ENCODE assay signal across 8 cellular contexts in the genomic region with DNA sequence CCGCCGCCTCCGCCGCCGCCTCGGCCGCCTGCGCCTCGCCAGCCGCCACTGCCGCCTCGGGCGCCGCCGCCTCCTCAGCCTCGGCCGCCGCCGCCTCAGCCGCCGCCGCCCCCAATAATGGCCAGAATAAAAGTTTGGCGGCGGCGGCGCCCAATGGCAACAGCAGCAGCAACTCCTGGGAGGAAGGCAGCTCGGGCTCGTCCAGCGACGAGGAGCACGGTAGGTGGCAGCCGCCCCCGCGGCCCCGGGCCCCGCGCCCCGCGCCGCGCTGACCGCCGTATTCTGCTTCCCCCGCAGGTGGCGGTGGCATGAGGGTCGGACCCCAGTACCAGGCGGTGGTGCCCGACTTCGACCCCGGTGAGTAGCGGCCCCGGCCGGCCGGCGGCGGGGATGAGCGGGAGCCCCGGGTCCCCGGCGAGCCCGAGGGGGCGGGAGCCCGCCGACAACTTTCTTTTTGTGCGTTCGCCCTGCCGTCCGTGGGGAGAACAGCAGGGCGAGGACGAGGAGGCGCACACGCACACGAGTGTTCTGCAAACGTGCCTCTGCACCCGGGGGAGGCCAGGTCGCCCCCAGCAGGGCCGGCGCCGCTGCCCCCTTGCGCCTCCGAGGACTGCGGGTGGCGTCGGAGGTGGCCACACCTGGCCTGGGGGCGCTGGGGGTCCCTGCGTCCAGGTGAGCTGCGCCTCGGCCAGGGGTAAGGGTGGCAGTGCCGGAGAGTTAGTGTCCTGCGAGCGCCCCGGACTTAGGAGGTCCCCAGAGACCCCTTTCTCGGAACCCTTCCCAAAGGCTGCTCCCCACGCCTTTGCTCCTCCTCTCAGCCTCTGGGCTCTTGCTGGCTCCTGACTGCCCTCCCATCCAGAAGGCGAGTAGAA. TPM values are rescaled to one million over a fixed set of nuclear protein-coding genes. Genes with fewer than 3 reads are reported as not detected.
A peak's percentile ranks its signal among the peaks of the same experiment; 100 is the strongest.
DNase-seq lines count a peak whose midpoint lies in the region; ATAC-seq and TF ChIP-seq lines count a peak whose summit lies in the region.

No MANE protein-coding gene starts in this region.

- no peaks in the 10 kb centered on the region for H3K27me3 Mint-ChIP-seq in osteocyte (ENCODE audit: unreplicated experiment)

- H3K4me2 ChIP-seq in PC-9 = peak overlapping the region; percentile 90

- TF ChIP-seq CTCF in PC-9 (conservative IDR thresholded peaks at IDR 0.05) (peak; percentile 56), osteocyte (IDR thresholded peaks at IDR 0.05) (peak; percentile 47), tibial artery (IDR thresholded peaks at IDR 0.05) (peak; percentile 21 to 33)

- H3K9me3 Mint-ChIP-seq in osteocyte (ENCODE audit: unreplicated experiment) = no peaks in the 10 kb centered on the region

- peaks cover 34% of the 10 kb centered on the region for H4K20me1 ChIP-seq in PC-9 (ENCODE audit: insufficient read depth)

- peak overlapping the region; percentile 93 for H3K4me3 Mint-ChIP-seq in osteocyte (ENCODE audit: unreplicated experiment)

- POLR2A ChIA-PET in PC-9 (lab: Charles Lee; ENCODE audit: unreplicated experiment) = interaction anchor here (0.6 to 0.7 kb wide), 2 partner anchors 68 to 395 kb away, joined by 4 to 14 read pairs; no protein-coding TSS in a partner anchor

- no peaks in the 10 kb centered on the region for H3K27me3 ChIP-seq in PC-9 (ENCODE audit: insufficient read depth, low read depth)
- H3K27me3 ChIP-seq in tibial artery = no peaks in the 10 kb centered on the region

- H3K9me2 ChIP-seq in PC-9 (ENCODE audit: insufficient read depth) = no peaks in the 10 kb centered on the region

- H3K36me3 ChIP-seq in PC-9 (ENCODE audit: low read depth) (peaks cover 6% of the 10 kb centered on the region; the same call in 1 of the 2 replicates), tibial artery (no peaks in the 10 kb centered on the region)

- H3K4me1 ChIP-seq in PC-9 (replicated peaks; ENCODE audit: insufficient read depth) (peaks cover 35% of the 10 kb centered on the region), tibial artery (peaks cover 0 to 35% (median 21%) of the 10 kb centered on the region in 4 donors)

- peak overlapping the region; percentile 67 for H2AFZ ChIP-seq in PC-9

- DNase-seq in NCI-H2171 (lab: John Stamatoyannopoulos, UW) (peak; percentile 29), NCI-H2171 treated with DMSO at 0.1 percent for 48 hours (lab: John Stamatoyannopoulos, UW) (no peak), PC-9 (peak in 1 of 2 experiments; percentile 62), activated gamma-delta T cell treated with Interleukin-2 at 50 U/mL for 16 hours (peak; percentile 59), glomerular visceral epithelial cell (ENCODE audit: extremely low spot score) (peak; percentile 48), osteocyte (ENCODE audit: extremely low spot score, unreplicated experiment) (peak; percentile 86), tibial artery (peak; percentile 35 to 71)

- CTCF ChIA-PET in PC-9 (lab: Charles Lee) = interaction anchor here (0.5 to 1.9 kb wide), 2 partner anchors 62 to 69 kb away, joined by 4 to 11 read pairs; no protein-coding TSS in a partner anchor

- H3K4me3 ChIP-seq in PC-9 (peak overlapping the region; percentile 90), tibial artery (peak overlapping the region; percentile 83 to 88)

- H3K27ac ChIP-seq in PC-9 (peak overlapping the region; percentile 45), tibial artery (peak overlapping the region; percentile 93)

- H3K79me2 ChIP-seq in PC-9 (ENCODE audit: low read depth) = peaks cover 71% of the 10 kb centered on the region

- BruUV-seq in PC-9 (replicated peaks; lab: Mats Ljungman, UMichigan) = no TSS peak

- intact Hi-C loops in PC-9 (cut with micrococcal nuclease; ENCODE audit: unreplicated experiment) (loop anchor here (1.0 to 5.0 kb wide), 6 partner anchors 41 to 534 kb away; no protein-coding TSS in a partner anchor), tibial artery (cut with DNase I; ENCODE audit: low total_unique reads) (loop anchor here (5.0 to 10.0 kb wide), 2 partner anchors 71 to 742 kb away; partner anchors contain the start of gene EIF5)

- H3K4me1 Mint-ChIP-seq in osteocyte (ENCODE audit: unreplicated experiment) = peaks cover 39% of the 10 kb centered on the region

- no peaks in the 10 kb centered on the region for H3K9me3 ChIP-seq in PC-9 (ENCODE audit: insufficient read depth, low read depth)
- H3K9me3 ChIP-seq in tibial artery = no peaks in the 10 kb centered on the region

- ATAC-seq in HG02938 (IDR thresholded peaks at IDR 0.05; ENCODE audit: unreplicated experiment) = peak; percentile 12

- H3F3A ChIP-seq in PC-9 (ENCODE audit: insufficient read depth, low read depth) = peaks cover 46% of the 10 kb centered on the region

- no peaks in the 10 kb centered on the region for H3K36me3 Mint-ChIP-seq in osteocyte (ENCODE audit: unreplicated experiment)

- peak overlapping the region; percentile 90 for H3K27ac Mint-ChIP-seq in osteocyte (ENCODE audit: unreplicated experiment)

RNA-seq across cellular contexts. Expression of gene RCOR1, which starts 0.8 kb away (rescaled TPM):
- total RNA-seq in PC-9 (2021) (54.2 and 67.2 TPM in 2 replicates), osteocyte (23.6 and 27.4 TPM in 2 replicates)
